ENCODE assay signal across 33 cellular contexts in genomic region chr17:20562587-20562986, GRCh38. TPM values are rescaled to one million over a fixed set of nuclear protein-coding genes. Genes with fewer than 3 reads are reported as not detected.
"Had no signal": no experiment of that assay in that cellular context is flagged by ENCODE, and none has a peak within 500 bp of the region (broad histone marks: within the 10 kb centered on the region; RNA-seq: fewer than 3 reads in every experiment).

No MANE protein-coding gene starts in this region.

- H3K9me3 Mint-ChIP-seq: activated B cell treated with CpG ODN at 0.5 μM for 24 hours; activated CD4-positive, alpha-beta memory T cell treated with anti-CD3 and anti-CD28 coated beads for 36 hours; activated CD4-positive, alpha-beta T cell treated with anti-CD3 and anti-CD28 coated beads, Interleukin-2, amount 10 ng/mL, durations not matched to agents 24 days and 14 days; activated T-cell treated with anti-CD3 and anti-CD28 coated beads, Interleukin-2, amount 50 U/mL, for 4 hours; activated T-helper 17 cell treated with anti-CD3 and anti-CD28 coated beads, Interleukin-2, amount 50 U/mL, for 72 hours; effector memory CD8-positive, alpha-beta T cell; T-helper 2 cell treated with Interferon-gamma antibody and Interleukin-4, amounts not matched to agents 5 μg/mL and 100 μg/mL, for 36 hours had no signal

- H3K27me3 ChIP-seq: brain microvascular endothelial cell, gastrocnemius medialis had no signal

- H3K9me3 ChIP-seq: esophagus muscularis mucosa, gastrocnemius medialis had no signal

- H3K27me3 Mint-ChIP-seq: activated naive CD8-positive, alpha-beta T cell had no signal

- DNase-seq: activated B cell treated with CpG ODN at 0.5 μM for 24 hours; activated CD4-positive, alpha-beta memory T cell treated with anti-CD3 and anti-CD28 coated beads for 36 hours; activated CD4-positive, alpha-beta T cell treated with anti-CD3 and anti-CD28 coated beads, Interleukin-2, amount 10 ng/mL, durations not matched to agents 24 days and 14 days; activated CD8-positive, alpha-beta memory T cell treated with anti-CD3 and anti-CD28 coated beads for 24 hours; activated effector memory CD4-positive, alpha-beta T cell treated with Interleukin-2 at 50 U/mL for 16 hours; activated gamma-delta T cell treated with Interleukin-2 at 50 U/mL for 16 hours; activated naive CD4-positive, alpha-beta T cell treated with anti-CD3 and anti-CD28 coated beads, Interleukin-2, amount 50 U/mL, for 16 hours; activated naive CD4-positive, alpha-beta T cell treated with Interleukin-2 at 50 U/mL for 16 hours; activated T-cell treated with anti-CD3 and anti-CD28 coated beads, Interleukin-2, amount 50 U/mL, for 4 hours; amniotic stem cell; anterior cingulate cortex; brain microvascular endothelial cell; cortex of kidney; dermis blood vessel endothelial cell; effector CD4-positive, alpha-beta T cell; effector memory CD8-positive, alpha-beta T cell; erythroblast; foreskin keratinocyte; gastrocnemius medialis; glutamatergic neuron; T-helper 1 cell; T-helper 17 cell; T1000; WERI-Rb-1 had no signal

- H3K4me3 Mint-ChIP-seq: activated B cell treated with CpG ODN at 0.5 μM for 24 hours; activated CD4-positive, alpha-beta memory T cell treated with anti-CD3 and anti-CD28 coated beads for 36 hours; activated CD4-positive, alpha-beta T cell treated with anti-CD3 and anti-CD28 coated beads, Interleukin-2, amount 10 ng/mL, durations not matched to agents 24 days and 14 days; activated naive CD8-positive, alpha-beta T cell; activated T-cell treated with anti-CD3 and anti-CD28 coated beads, Interleukin-2, amount 50 U/mL, for 4 hours; activated T-helper 17 cell treated with anti-CD3 and anti-CD28 coated beads, Interleukin-2, amount 50 U/mL, for 72 hours; effector memory CD8-positive, alpha-beta T cell; T-helper 17 cell; T-helper 2 cell treated with Interferon-gamma antibody and Interleukin-4, amounts not matched to agents 5 μg/mL and 100 μg/mL, for 36 hours had no signal

- H3K4me1 ChIP-seq: esophagus muscularis mucosa, foreskin keratinocyte, gastrocnemius medialis had no signal

- H3K27ac Mint-ChIP-seq: activated B cell treated with CpG ODN at 0.5 μM for 24 hours; activated CD4-positive, alpha-beta memory T cell treated with anti-CD3 and anti-CD28 coated beads for 36 hours; activated CD4-positive, alpha-beta T cell treated with anti-CD3 and anti-CD28 coated beads, Interleukin-2, amount 10 ng/mL, durations not matched to agents 24 days and 14 days; activated naive CD8-positive, alpha-beta T cell; activated T-helper 17 cell treated with anti-CD3 and anti-CD28 coated beads, Interleukin-2, amount 50 U/mL, for 72 hours; effector memory CD8-positive, alpha-beta T cell; T-helper 17 cell; T-helper 2 cell treated with Interferon-gamma antibody and Interleukin-4, amounts not matched to agents 5 μg/mL and 100 μg/mL, for 36 hours had no signal

- H3K36me3 ChIP-seq: brain microvascular endothelial cell, esophagus muscularis mucosa, gastrocnemius medialis, WERI-Rb-1 had no signal

- ATAC-seq: activated T-cell treated with anti-CD3 and anti-CD28 coated beads, Interleukin-2, amount 50 U/mL, for 4 hours; activated T-helper 17 cell treated with anti-CD3 and anti-CD28 coated beads, Interleukin-2, amount 50 U/mL, for 72 hours; effector memory CD8-positive, alpha-beta T cell; foreskin keratinocyte; gastrocnemius medialis; T-helper 17 cell had no signal

- H3K4me3 ChIP-seq: esophagus muscularis mucosa, gastrocnemius medialis had no signal

- H3K4me1 Mint-ChIP-seq: activated B cell treated with CpG ODN at 0.5 μM for 24 hours; activated CD4-positive, alpha-beta T cell treated with anti-CD3 and anti-CD28 coated beads, Interleukin-2, amount 10 ng/mL, durations not matched to agents 24 days and 14 days; activated T-helper 17 cell treated with anti-CD3 and anti-CD28 coated beads, Interleukin-2, amount 50 U/mL, for 72 hours had no signal

- H3K27ac ChIP-seq: brain microvascular endothelial cell, esophagus muscularis mucosa, foreskin keratinocyte, gastrocnemius medialis, WERI-Rb-1 had no signal

- H3K36me3 Mint-ChIP-seq: activated CD4-positive, alpha-beta memory T cell treated with anti-CD3 and anti-CD28 coated beads for 36 hours; activated naive CD8-positive, alpha-beta T cell had no signal

RNA-seq across cellular contexts. Expression of gene CDRT15L2, which starts 16.9 kb away (rescaled TPM):
- total RNA-seq: activated B cell treated with CpG ODN at 0.5 μM for 24 hours; activated CD4-positive, alpha-beta memory T cell treated with anti-CD3 and anti-CD28 coated beads for 36 hours; activated CD4-positive, alpha-beta T cell treated with anti-CD3 and anti-CD28 coated beads, Interleukin-2, amount 10 ng/mL, durations not matched to agents 24 days and 14 days; activated T-cell treated with anti-CD3 and anti-CD28 coated beads, Interleukin-2, amount 50 U/mL, for 4 hours; activated T-helper 17 cell treated with anti-CD3 and anti-CD28 coated beads, Interleukin-2, amount 50 U/mL, for 72 hours; astrocyte; bronchial epithelial cell; cardiac septum; chondrocyte; dermis blood vessel endothelial cell; esophagus muscularis mucosa; foreskin keratinocyte; gastrocnemius medialis; T-helper 17 cell had no signal
- polyA plus RNA-seq: adipose tissue, foreskin keratinocyte had no signal
